In genomic region chr17:46265972-46266655, GRCh38 we compare ENCODE assay signal across 1 cellular context.
TF ChIP-seq lines count a peak whose summit lies in the region.

No MANE protein-coding gene starts in this region.

TF ChIP-seq in GM12878, 131 proteins besides CTCF, POLR2A, EP300 and RAD21 (continued from another document):
- TF ChIP-seq SIN3A (IDR thresholded peaks at IDR 0.05; ENCODE audit: low read depth, low read length) (0 out of 2 replicates have a peak, but pooled peaks have one; percentile 9), RELB (IDR thresholded peaks at IDR 0.05; ENCODE audit: low read depth) (0 out of 2 replicates have a peak, but pooled peaks have one; percentile 10), ZNF207 (IDR thresholded peaks at IDR 0.05; ENCODE audit: borderline replicate concordance) (0 out of 2 replicates have a peak, but pooled peaks have one; percentile 39), MLLT1 (IDR thresholded peaks at IDR 0.05) (0 out of 2 replicates have a peak, but pooled peaks have one; percentile 36)
